1 cellular context compared by ENCODE assay signal in genomic region chr10:69729326-69730048, GRCh38.
TF ChIP-seq lines count a peak whose summit lies in the region.

No MANE protein-coding gene starts in this region.

TF ChIP-seq in IMR-90, 13 proteins besides CTCF, POLR2A, EP300 and RAD21 (continued from another document):
- no peak for TF ChIP-seq RFX5 (IDR thresholded peaks at IDR 0.05; ENCODE audit: low read depth, low read length)
- no peak for TF ChIP-seq BHLHE40 (IDR thresholded peaks at IDR 0.05; ENCODE audit: low read depth, low read length)
- no peak for TF ChIP-seq MXI1 (IDR thresholded peaks at IDR 0.05; ENCODE audit: borderline replicate concordance, low read depth, low read length)
- TF ChIP-seq RCOR1 (IDR thresholded peaks at IDR 0.05; ENCODE audit: insufficient replicate concordance, low read length): no peak
- no peak for TF ChIP-seq CEBPB (IDR thresholded peaks at IDR 0.05; ENCODE audit: low read depth, low read length)
- TF ChIP-seq SMC3 (IDR thresholded peaks at IDR 0.05; ENCODE audit: low read depth, low read length): no peak
- no peak for TF ChIP-seq FOS (IDR thresholded peaks at IDR 0.05; ENCODE audit: low read depth, low read length)
- TF ChIP-seq MAFK (IDR thresholded peaks at IDR 0.05; ENCODE audit: low read depth, low read length): no peak
- no peak for TF ChIP-seq ELK1 (IDR thresholded peaks at IDR 0.05; ENCODE audit: borderline replicate concordance, low read depth, low read length)
TF ChIP-seq in IMR-90: peak in this region for 0.
